1 cellular context compared by ENCODE assay signal in the genomic region with DNA sequence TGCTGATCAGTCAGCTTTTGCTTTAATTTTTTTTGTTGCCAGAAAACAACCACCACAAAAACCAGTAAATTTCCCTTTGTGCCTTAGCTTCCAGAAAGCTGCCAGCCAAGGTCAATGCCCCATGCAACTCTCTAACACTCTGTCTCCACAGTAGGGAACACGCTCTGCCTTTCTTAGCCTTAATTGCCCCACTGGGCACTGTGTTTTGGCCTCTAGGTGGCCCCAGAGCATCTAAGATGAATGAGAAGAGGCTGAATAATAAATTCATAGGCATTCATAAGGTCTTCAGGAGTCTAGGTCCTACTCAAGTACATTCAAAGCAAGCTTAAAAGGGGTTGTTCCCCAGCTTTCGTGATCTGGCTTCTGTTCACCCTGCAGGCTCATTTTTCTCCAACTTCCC.
TF ChIP-seq lines count a peak whose summit lies in the region.

No MANE protein-coding gene starts in this region.

TF ChIP-seq in IMR-90, 13 proteins besides CTCF, POLR2A, EP300 and RAD21 (continued from another document):
- TF ChIP-seq, protein P1, sequence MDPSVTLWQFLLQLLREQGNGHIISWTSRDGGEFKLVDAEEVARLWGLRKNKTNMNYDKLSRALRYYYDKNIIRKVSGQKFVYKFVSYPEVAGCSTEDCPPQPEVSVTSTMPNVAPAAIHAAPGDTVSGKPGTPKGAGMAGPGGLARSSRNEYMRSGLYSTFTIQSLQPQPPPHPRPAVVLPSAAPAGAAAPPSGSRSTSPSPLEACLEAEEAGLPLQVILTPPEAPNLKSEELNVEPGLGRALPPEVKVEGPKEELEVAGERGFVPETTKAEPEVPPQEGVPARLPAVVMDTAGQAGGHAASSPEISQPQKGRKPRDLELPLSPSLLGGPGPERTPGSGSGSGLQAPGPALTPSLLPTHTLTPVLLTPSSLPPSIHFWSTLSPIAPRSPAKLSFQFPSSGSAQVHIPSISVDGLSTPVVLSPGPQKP (IDR thresholded peaks at IDR 0.05; ENCODE audit: borderline replicate concordance, low read depth, low read length) = no peak
- TF ChIP-seq NFE2L2 (IDR thresholded peaks at IDR 0.05; ENCODE audit: low read depth, low read length) (no peak), SMC3 (IDR thresholded peaks at IDR 0.05; ENCODE audit: low read depth, low read length) (no peak), RFX5 (IDR thresholded peaks at IDR 0.05; ENCODE audit: low read depth, low read length) (no peak), RCOR1 (IDR thresholded peaks at IDR 0.05; ENCODE audit: insufficient replicate concordance, low read length) (no peak), MAFK (IDR thresholded peaks at IDR 0.05; ENCODE audit: low read depth, low read length) (no peak), CHD1 (IDR thresholded peaks at IDR 0.05; ENCODE audit: low read depth, low read length) (no peak), BHLHE40 (IDR thresholded peaks at IDR 0.05; ENCODE audit: low read depth, low read length) (no peak)
